Comparison of ENCODE assay signal across 26 cellular contexts in genomic region chr3:147449669-147450068, GRCh38. TPM values are rescaled to one million over a fixed set of nuclear protein-coding genes. Genes with fewer than 3 reads are reported as not detected.
"Had no signal": no experiment of that assay in that cellular context is flagged by ENCODE, and none has a peak within 500 bp of the region (broad histone marks: within the 10 kb centered on the region; RNA-seq: fewer than 3 reads in every experiment).

No MANE protein-coding gene starts in this region.

- ATAC-seq: foreskin keratinocyte, left colon, left ventricle myocardium superior, psoas muscle, sciatic nerve had no signal

- H3K4me3 ChIP-seq: coronary artery, lung, psoas muscle, stomach had no signal

- H3K27me3 ChIP-seq: foreskin keratinocyte, stomach had no signal

- H3K27me3 Mint-ChIP-seq: naive B cell had no signal

- H3K9ac ChIP-seq: parathyroid adenoma had no signal

- H3K36me3 ChIP-seq: stomach had no signal

- H2AFZ ChIP-seq: parathyroid adenoma had no signal

- H3K36me3 Mint-ChIP-seq: naive B cell had no signal

- H3K9me3 ChIP-seq: psoas muscle, stomach had no signal

- DNase-seq: effector CD4-positive, alpha-beta T cell; endodermal cell; erythroblast; foreskin keratinocyte; left colon; left ventricle myocardium superior; mesenchymal stem cell; naive B cell; psoas muscle; stimulated activated CD4-positive, alpha-beta T cell treated with anti-CD3 and anti-CD28 coated beads, Interleukin-2, amount 100 ng/mL, for 24 hours; stimulated activated CD4-positive, alpha-beta T cell treated with anti-CD3 and anti-CD28 coated beads, Interleukin-4, amount 100 ng/mL, for 4 hours; stimulated activated naive CD4-positive, alpha-beta T cell; stomach; substantia nigra; trophoblast cell had no signal

- H3K79me2 ChIP-seq: parathyroid adenoma had no signal

- H3K27ac Mint-ChIP-seq: endodermal cell, naive B cell, nephron had no signal

- H3K4me1 Mint-ChIP-seq: naive B cell, nephron had no signal

- H3K4me3 Mint-ChIP-seq: endodermal cell, naive B cell, nephron had no signal

- H3K27ac ChIP-seq: coronary artery, foreskin keratinocyte, parathyroid adenoma, psoas muscle, stomach had no signal

- H3K9me3 Mint-ChIP-seq: endodermal cell, nephron had no signal

- H3K4me1 ChIP-seq: foreskin keratinocyte, parathyroid adenoma, psoas muscle, stomach had no signal

RNA-seq across cellular contexts. Expression of gene ZIC1, which starts 40.5 kb away (rescaled TPM):
- total RNA-seq: dermis microvascular lymphatic vessel endothelial cell, endodermal cell, endothelial cell of umbilical vein, foreskin keratinocyte, kidney epithelial cell, left colon, left ventricle myocardium superior, lung, omental fat pad, stomach, urinary bladder had no signal
- polyA plus RNA-seq: endothelial cell of umbilical vein, foreskin keratinocyte, urinary bladder had no signal

RNA-seq across cellular contexts. Expression of gene ZIC4, which starts 43.3 kb away (rescaled TPM):
- total RNA-seq: dermis microvascular lymphatic vessel endothelial cell, endodermal cell, endothelial cell of umbilical vein, foreskin keratinocyte, kidney epithelial cell, left colon, left ventricle myocardium superior, lung, omental fat pad, stomach, urinary bladder had no signal
- polyA plus RNA-seq: endothelial cell of umbilical vein, foreskin keratinocyte, lung, stomach, thymus, urinary bladder had no signal
